ENCODE assay signal across 9 cellular contexts in genomic region chr11:74611369-74611861, GRCh38. TPM values are rescaled to one million over a fixed set of nuclear protein-coding genes. Genes with fewer than 3 reads are reported as not detected.
DNase-seq lines count a peak whose midpoint lies in the region; ATAC-seq, FAIRE-seq and TF ChIP-seq lines count a peak whose summit lies in the region.
"Had no signal": no experiment of that assay in that cellular context is flagged by ENCODE, and none has a peak within 500 bp of the region (broad histone marks: within the 10 kb centered on the region; RNA-seq: fewer than 3 reads in every experiment).

No MANE protein-coding gene starts in this region.

- DNase-seq in GM04503 (ENCODE audit: low read depth) (peak; percentile 76), NCI-H460 (ENCODE audit: extremely low read depth, low read depth) (peak; percentile 55), urothelium cell line (ENCODE audit: low spot score) (no peak), middle frontal gyrus (ENCODE audit: extremely low spot score, low spot score) (no peak)
- DNase-seq in effector CD4-positive, alpha-beta T cell, result no peak

- no peak overlapping the region for H3K9ac ChIP-seq in neural cell (ENCODE audit: low read length)

- ATAC-seq in GM21737 (IDR thresholded peaks at IDR 0.05; ENCODE audit: unreplicated experiment), result no peak

- no peaks in the 10 kb centered on the region for H3K9me3 ChIP-seq in neural cell (ENCODE audit: low read length)
- H3K9me3 ChIP-seq: SJCRH30 had no signal

- H3K79me2 ChIP-seq in neural cell (replicated peaks; ENCODE audit: insufficient read depth, low read length), result no peaks in the 10 kb centered on the region

- no peaks in the 10 kb centered on the region for H3K27me3 ChIP-seq in neural cell (ENCODE audit: insufficient read depth, low read depth, low read length)
- H3K27me3 ChIP-seq: SJCRH30 had no signal

- H3K4me3 ChIP-seq in neural cell (ENCODE audit: low read length), result no peak overlapping the region
- H3K4me3 ChIP-seq: SJCRH30 had no signal

- H2AFZ ChIP-seq in neural cell (ENCODE audit: low read depth, low read length), result no peak overlapping the region

- TF ChIP-seq RAD21 in neural cell (conservative IDR thresholded peaks at IDR 0.05), result peak; percentile 55

- TF ChIP-seq CTCF in neural cell (IDR thresholded peaks at IDR 0.05; ENCODE audit: poor library complexity, severe bottlenecking), result peak; percentile 66

- H4K20me1 ChIP-seq in neural cell (ENCODE audit: insufficient read depth), result no peaks in the 10 kb centered on the region

- H3K36me3 ChIP-seq in neural cell (ENCODE audit: insufficient read depth, low read length), result peaks cover 4% of the 10 kb centered on the region

- H3K27ac ChIP-seq in neural cell (ENCODE audit: low read length), result no peak overlapping the region
- H3K27ac ChIP-seq: SJCRH30 had no signal

- peak; percentile 90 for FAIRE-seq in endometrium (lab: Jason Lieb, UNC)
- no peak for FAIRE-seq in urothelium cell line (lab: Jason Lieb, UNC)

- no peak overlapping the region for H3K4me2 ChIP-seq in neural cell (ENCODE audit: low read length)

- no peaks in the 10 kb centered on the region for H3F3A ChIP-seq in neural cell (ENCODE audit: insufficient read depth, low read length, poor library complexity, severe bottlenecking)

- no peak for TF ChIP-seq EP300 in neural cell (conservative IDR thresholded peaks at IDR 0.05; ENCODE audit: poor library complexity, severe bottlenecking)

- no peaks in the 10 kb centered on the region for H3K9me2 ChIP-seq in neural cell (ENCODE audit: insufficient read depth, low read length)

TF ChIP-seq in neural cell, 6 proteins besides CTCF, POLR2A, EP300 and RAD21:
- peak; percentile 66 for TF ChIP-seq SMC3 (conservative IDR thresholded peaks at IDR 0.05; ENCODE audit: poor library complexity)
- TF ChIP-seq POLR2AphosphoS5 (IDR thresholded peaks at IDR 0.05), result no peak
- TF ChIP-seq MXI1 (conservative IDR thresholded peaks at IDR 0.05; ENCODE audit: poor library complexity, severe bottlenecking), result no peak
- TF ChIP-seq EZH2 (IDR thresholded peaks at IDR 0.05; ENCODE audit: borderline replicate concordance, insufficient read depth, low read length, poor library complexity, severe bottlenecking), result no peak

RNA-seq across cellular contexts. Expression of gene POLD3, which starts 19.0 kb away (rescaled TPM):
- total RNA-seq in NCI-H460 (2014; rRNA removed; shearing (Covaris generic)), result 10.6 and 12.3 TPM in 2 replicates
- polyA plus RNA-seq in NCI-H460 (2014; cell fraction: nucleus; rRNA removed), result 20.0 and 21.1 TPM in 2 replicates
- 16.8 and 25.0 TPM in 2 replicates for polyA plus RNA-seq in neural cell
- 21.9 and 24.4 TPM in 2 replicates for polyA minus RNA-seq in neural cell

Comparison
In these comparisons a context has a peak if more than half of its experiments do, and no peak if none do; other contexts are left out.
1. DNase-seq: peak in GM04503 (single experiment) and NCI-H460 (single experiment); none in urothelium cell line (single experiment), middle frontal gyrus (single experiment) and effector CD4-positive, alpha-beta T cell (single experiment).